ENCODE assay signal across 9 cellular contexts in genomic region chr16:75402821-75403475, GRCh38. TPM values are rescaled to one million over a fixed set of nuclear protein-coding genes. Genes with fewer than 3 reads are reported as not detected.
DNase-seq lines count a peak whose midpoint lies in the region; ATAC-seq and TF ChIP-seq lines count a peak whose summit lies in the region.
"Had no signal": no experiment of that assay in that cellular context is flagged by ENCODE, and none has a peak within 500 bp of the region (broad histone marks: within the 10 kb centered on the region; RNA-seq: fewer than 3 reads in every experiment).

No MANE protein-coding gene starts in this region.

- DNase-seq in Caki2 (ENCODE audit: low read depth), result peak; percentile 37
- DNase-seq in H4 (ENCODE audit: low spot score), result peak; percentile 10
- peak in 1 of 2 experiments; percentile 41 for DNase-seq in SJSA1 (ENCODE audit: low read depth in 1 of 2, low spot score in 2 of 2)
- DNase-seq in fibroblast of villous mesenchyme (ENCODE audit: low read depth), result peak; percentile 64
- DNase-seq in retina, result peak; percentile 49

- H3K27me3 ChIP-seq in SJSA1 (replicated peaks), result no peaks in the 10 kb centered on the region

- in situ Hi-C loops in Caki2 (cut with HindIII; ENCODE audit: low pct_unique_long_range_greater_than_20kb, low sequenced_read_pairs), result no loop called here

- H3K4me3 ChIP-seq in SJSA1, result no peak overlapping the region
- no peak overlapping the region for H3K4me3 ChIP-seq in fibroblast of villous mesenchyme (ENCODE audit: low read depth, low read length)

- peaks cover 14% of the 10 kb centered on the region for H3K4me1 ChIP-seq in SJSA1 (replicated peaks)

- peaks cover 18% of the 10 kb centered on the region for H3K36me3 ChIP-seq in SJSA1

- H3K9me3 ChIP-seq in SJSA1 (replicated peaks), result no peaks in the 10 kb centered on the region

- ATAC-seq in HG03571 (IDR thresholded peaks at IDR 0.05; ENCODE audit: unreplicated experiment) (no peak), GM21360 (IDR thresholded peaks at IDR 0.05; ENCODE audit: unreplicated experiment) (no peak), GM18867 (IDR thresholded peaks at IDR 0.05; ENCODE audit: unreplicated experiment) (no peak)
- ATAC-seq: naive thymus-derived CD8-positive, alpha-beta T cell had no signal

- peak overlapping the region; percentile 60 for H3K27ac ChIP-seq in SJSA1

- peak; percentile 61 for TF ChIP-seq CTCF in fibroblast of villous mesenchyme (IDR thresholded peaks at IDR 0.05; ENCODE audit: insufficient read depth, low read depth, low read length)

RNA-seq across cellular contexts. Expression of gene CFDP1, which starts 30.4 kb away (rescaled TPM):
- 34.9 and 64.6 TPM in 2 replicates for total RNA-seq in Caki2 (2014; rRNA removed; shearing (Covaris generic); ENCODE audit: low replicate concordance)
- total RNA-seq in H4 (2014; rRNA removed; shearing (Covaris generic)), result 53.3 and 65.4 TPM in 2 replicates
- total RNA-seq in SJSA1 (2014; rRNA removed; shearing (Covaris generic)), result 90.3 and 114 TPM in 2 replicates
- 38.0 and 39.7 TPM in 2 replicates for total RNA-seq in fibroblast of villous mesenchyme
